Comparison of ENCODE assay signal across 22 cellular contexts in genomic region chr9:87179556-87180340, GRCh38.
A peak's percentile ranks its signal among the peaks of the same experiment; 100 is the strongest.
DNase-seq lines count a peak whose midpoint lies in the region; ATAC-seq and TF ChIP-seq lines count a peak whose summit lies in the region.
"Had no signal": no experiment of that assay in that cellular context is flagged by ENCODE, and none has a peak within 500 bp of the region (broad histone marks: within the 10 kb centered on the region; RNA-seq: fewer than 3 reads in every experiment).

No MANE protein-coding gene starts in this region.

- H2AFZ ChIP-seq in mesenchymal stem cell (ENCODE audit: low read depth, low read length) = no peak overlapping the region
- H2AFZ ChIP-seq: parathyroid adenoma had no signal

- H4K8ac ChIP-seq in mesenchymal stem cell (ENCODE audit: low read length) = no peak overlapping the region

- H3K9me3 Mint-ChIP-seq in chondrocyte (ENCODE audit: low read depth) = peaks cover 6% of the 10 kb centered on the region

- no peak overlapping the region for H2BK15ac ChIP-seq in mesenchymal stem cell (ENCODE audit: low read depth, poor library complexity, severe bottlenecking)

- no peaks in the 10 kb centered on the region for H3K79me1 ChIP-seq in mesenchymal stem cell (replicated peaks; ENCODE audit: low read length, poor library complexity, severe bottlenecking)

- BruUV-seq in A673 (replicated peaks; lab: Mats Ljungman, UMichigan) = no TSS peak

- H3K27ac ChIP-seq in A673 (ENCODE audit: low read depth, low read length, poor library complexity, severe bottlenecking) (no peak overlapping the region), RWPE1 (no peak overlapping the region), mesenchymal stem cell (ENCODE audit: low read length, poor library complexity, severe bottlenecking) (no peak overlapping the region)
- H3K27ac ChIP-seq: heart left ventricle, parathyroid adenoma, transverse colon had no signal

- no peak overlapping the region for H3K4me3 Mint-ChIP-seq in chondrocyte (ENCODE audit: unreplicated experiment)
- H3K4me3 Mint-ChIP-seq: naive thymus-derived CD4-positive, alpha-beta T cell; stimulated activated naive CD8-positive, alpha-beta T cell treated with anti-CD3 and anti-CD28 coated beads, Interleukin-15, amount 100 ng/mL, for 72 hours had no signal

- no peak overlapping the region for H2BK5ac ChIP-seq in mesenchymal stem cell (ENCODE audit: low read depth, low read length, poor library complexity, severe bottlenecking)

- peaks cover 50% of the 10 kb centered on the region for H3K4me1 Mint-ChIP-seq in chondrocyte (ENCODE audit: low read depth)
- H3K4me1 Mint-ChIP-seq: naive thymus-derived CD4-positive, alpha-beta T cell; stimulated activated naive CD8-positive, alpha-beta T cell treated with anti-CD3 and anti-CD28 coated beads, Interleukin-15, amount 100 ng/mL, for 72 hours had no signal

- peaks cover 2% of the 10 kb centered on the region for H3K36me3 Mint-ChIP-seq in chondrocyte (ENCODE audit: low read depth)
- H3K36me3 Mint-ChIP-seq: naive thymus-derived CD4-positive, alpha-beta T cell had no signal

- peak overlapping the region; percentile 84 for H3K27ac Mint-ChIP-seq in chondrocyte (ENCODE audit: unreplicated experiment)
- H3K27ac Mint-ChIP-seq: naive thymus-derived CD4-positive, alpha-beta T cell; stimulated activated naive CD8-positive, alpha-beta T cell treated with anti-CD3 and anti-CD28 coated beads, Interleukin-15, amount 100 ng/mL, for 72 hours had no signal

- no peak for ATAC-seq in HG02884 (IDR thresholded peaks at IDR 0.05; ENCODE audit: unreplicated experiment)
- ATAC-seq in GM21737 (IDR thresholded peaks at IDR 0.05; ENCODE audit: unreplicated experiment) = no peak
- ATAC-seq: activated CD4-positive, CD25-positive, alpha-beta regulatory T cell treated with anti-CD3 and anti-CD28 coated beads, Interleukin-2, amount 50 U/mL, for 24 hours; heart left ventricle; naive thymus-derived CD4-positive, alpha-beta T cell; stimulated activated naive CD8-positive, alpha-beta T cell treated with anti-CD3 and anti-CD28 coated beads, Interleukin-15, amount 100 ng/mL, for 72 hours had no signal

- no peak overlapping the region for H2BK12ac ChIP-seq in mesenchymal stem cell (ENCODE audit: low read length in 2 of 2)

- intact Hi-C loops in A673 (cut with micrococcal nuclease; ENCODE audit: unreplicated experiment) = no loop called here

- H3K36me3 ChIP-seq in A673 (ENCODE audit: insufficient read depth, low read length, poor library complexity, severe bottlenecking) (no peaks in the 10 kb centered on the region), mesenchymal stem cell (ENCODE audit: control insufficient read depth in 1 of 2, insufficient read depth in 2 of 2, low read depth in 1 of 2, low read length in 2 of 2) (no peaks in the 10 kb centered on the region)
- H3K36me3 ChIP-seq: BE2C, heart left ventricle, transverse colon had no signal

- H2AK5ac ChIP-seq in mesenchymal stem cell (ENCODE audit: low read length, severe bottlenecking) = peak overlapping the region; percentile 51

- H3K14ac ChIP-seq in mesenchymal stem cell (ENCODE audit: low read length in 2 of 2) = no peak overlapping the region

- CTCF ChIA-PET in A673 (lab: Charles Lee) = no interaction called here
- CTCF ChIA-PET in RWPE1 (lab: Yijun Ruan, JAX) = interaction anchor here (0.6 kb wide), 1 partner anchor 751 kb away, joined by 3 read pairs; no protein-coding TSS in a partner anchor

- no peaks in the 10 kb centered on the region for H3K27me3 Mint-ChIP-seq in chondrocyte (ENCODE audit: low read depth)

- WGBS in mesenchymal stem cell = 78% methylated on average over 7 of the region's 7 CpGs

- H2BK120ac ChIP-seq in mesenchymal stem cell (ENCODE audit: low read depth, low read length) = no peak overlapping the region

- POLR2A ChIA-PET in A673 (lab: Charles Lee; ENCODE audit: low non-redundant PET) (no interaction called here), RWPE1 (lab: Yijun Ruan, JAX; ENCODE audit: low non-redundant PET) (no interaction called here)

- H3K27me3 ChIP-seq in A673 (replicated peaks; ENCODE audit: insufficient read depth, low read depth, low read length, poor library complexity) (no peaks in the 10 kb centered on the region), mesenchymal stem cell (ENCODE audit: control insufficient read depth in 1 of 2, insufficient read depth in 1 of 2, low read length in 2 of 2) (no peaks in the 10 kb centered on the region)
- H3K27me3 ChIP-seq: BE2C, heart left ventricle, transverse colon had no signal

- H3K23ac ChIP-seq in mesenchymal stem cell (ENCODE audit: low read length in 2 of 2) = no peak overlapping the region

- no peak overlapping the region for H3K4ac ChIP-seq in mesenchymal stem cell (ENCODE audit: low read depth in 1 of 2, low read length in 2 of 2)

- TF ChIP-seq CTCF in A673 (conservative IDR thresholded peaks at IDR 0.05; ENCODE audit: low read depth, low read length) (no peak), RWPE1 (conservative IDR thresholded peaks at IDR 0.05; ENCODE audit: low read depth) (no peak), chondrocyte (IDR thresholded peaks at IDR 0.05) (no peak)

- peak; percentile 25 for DNase-seq in A673 (ENCODE audit: low spot score)
- DNase-seq in RWPE1 (ENCODE audit: low spot score) = peak; percentile 55
- no peak for DNase-seq in chondrocyte (ENCODE audit: low spot score)
- peak; percentile 35 for DNase-seq in mesenchymal stem cell
- no peak for DNase-seq in iPS-NIHi7 (ENCODE audit: extremely low spot score)
- no peak for DNase-seq in AG08395 (ENCODE audit: low spot score)
- DNase-seq: 8988T; central memory CD4-positive, alpha-beta T cell; effector CD4-positive, alpha-beta T cell; H7; heart left ventricle; naive thymus-derived CD4-positive, alpha-beta T cell; NCI-H1417 treated with DMSO at 0.1 percent for 48 hours; NCI-H526 treated with DMSO at 0.1 percent for 48 hours; stimulated activated naive CD8-positive, alpha-beta T cell treated with anti-CD3 and anti-CD28 coated beads, Interleukin-15, amount 100 ng/mL, for 72 hours; T1000; transverse colon had no signal

- no peak overlapping the region for H3K9ac ChIP-seq in mesenchymal stem cell (ENCODE audit: low read length)
- H3K9ac ChIP-seq: parathyroid adenoma had no signal

- H3K4me1 ChIP-seq in A673 (ENCODE audit: insufficient read depth, low read length, poor library complexity, severe bottlenecking) = no peaks in the 10 kb centered on the region
- H3K4me1 ChIP-seq in mesenchymal stem cell (ENCODE audit: control insufficient read depth, insufficient read depth, low read depth, low read length) = peaks cover 2% of the 10 kb centered on the region
- H3K4me1 ChIP-seq: parathyroid adenoma, transverse colon had no signal

- no peak overlapping the region for H4K91ac ChIP-seq in mesenchymal stem cell (ENCODE audit: low read length)

- no peak overlapping the region for H3K4me2 ChIP-seq in mesenchymal stem cell (ENCODE audit: low read length, poor library complexity, severe bottlenecking)

- H3K9me3 ChIP-seq in A673 (ENCODE audit: low read depth, low read length, poor library complexity, severe bottlenecking) (no peaks in the 10 kb centered on the region), mesenchymal stem cell (ENCODE audit: control insufficient read depth, low read length) (peaks cover 4% of the 10 kb centered on the region)
- H3K9me3 ChIP-seq: BE2C, transverse colon had no signal

- no peak overlapping the region for H3K4me3 ChIP-seq in A673 (ENCODE audit: low read depth, low read length, poor library complexity, severe bottlenecking)
- H3K4me3 ChIP-seq in mesenchymal stem cell (ENCODE audit: insufficient read depth in 1 of 2, low read depth in 1 of 2, low read length in 2 of 2) = no peak overlapping the region
- H3K4me3 ChIP-seq: heart left ventricle, transverse colon had no signal

- no peak overlapping the region for H3K18ac ChIP-seq in mesenchymal stem cell (ENCODE audit: low read depth in 1 of 2, low read length in 2 of 2)

Comparison
In these comparisons a context has a peak if more than half of its experiments do, and no peak if none do; other contexts are left out.
1. DNase-seq: peak in A673 (single experiment), RWPE1 (single experiment) and mesenchymal stem cell (single experiment); none in chondrocyte (single experiment), iPS-NIHi7 (single experiment) and AG08395 (single experiment).